In the genomic region with DNA sequence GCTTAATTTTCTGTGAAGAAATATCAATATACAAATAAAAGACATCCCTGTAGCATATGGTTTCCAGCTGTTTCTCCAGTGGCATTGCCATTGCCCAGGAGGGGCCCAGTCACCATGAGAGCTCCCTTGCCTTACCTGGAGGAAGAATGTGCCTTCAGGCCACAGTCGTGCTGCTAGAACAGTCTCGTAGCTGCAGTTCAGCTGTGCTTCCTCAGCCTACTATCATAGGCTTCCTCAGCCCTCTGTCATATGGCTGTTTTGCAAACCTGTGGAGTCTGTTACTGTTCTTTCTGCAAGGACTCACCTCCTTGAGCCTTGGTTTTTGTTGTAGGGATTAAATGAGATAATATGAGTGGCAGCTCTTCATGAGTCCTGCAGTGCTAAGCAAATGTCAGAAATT, we compare ENCODE assay signal across 25 cellular contexts.
"Had no signal": no experiment of that assay in that cellular context is flagged by ENCODE, and none has a peak within 500 bp of the region (broad histone marks: within the 10 kb centered on the region; RNA-seq: fewer than 3 reads in every experiment).

No MANE protein-coding gene starts in this region.

- H3K9me3 ChIP-seq: ascending aorta, gastroesophageal sphincter had no signal

- DNase-seq: activated CD4-positive, alpha-beta memory T cell treated with anti-CD3 and anti-CD28 coated beads for 36 hours; activated CD4-positive, alpha-beta T cell treated with anti-CD3 and anti-CD28 coated beads for 36 hours; activated CD4-positive, alpha-beta T cell treated with anti-CD3 and anti-CD28 coated beads, Interleukin-2, amount 10 ng/mL, durations not matched to agents 24 days and 14 days; activated CD4-positive, CD25-positive, alpha-beta regulatory T cell; activated CD4-positive, CD25-positive, alpha-beta regulatory T cell treated with anti-CD3 and anti-CD28 coated beads, Interleukin-2, amount 50 U/mL, for 72 hours; activated CD8-positive, alpha-beta memory T cell treated with anti-CD3 and anti-CD28 coated beads, Interleukin-2, amount 10 ng/mL, durations not matched to agents 7 days and 5 days; activated CD8-positive, alpha-beta memory T cell treated with anti-CD3 and anti-CD28 coated beads, Interleukin-2, amount 50 U/mL, for 48 hours; activated CD8-positive, alpha-beta T cell treated with anti-CD3 and anti-CD28 coated beads, Interleukin-2, amount 10 ng/mL, durations not matched to agents 7 days and 5 days; activated gamma-delta T cell; activated naive CD4-positive, alpha-beta T cell; activated naive CD4-positive, alpha-beta T cell treated with anti-CD3 and anti-CD28 coated beads, Interleukin-2, amount 10 ng/mL, durations not matched to agents 7 days and 5 days; activated naive CD8-positive, alpha-beta T cell treated with anti-CD3 and anti-CD28 coated beads, Interleukin-2, amount 10 ng/mL, durations not matched to agents 7 days and 5 days; activated T-cell treated with anti-CD3 and anti-CD28 coated beads for 4 hours; activated T-cell treated with anti-CD3 and anti-CD28 coated beads, Interleukin-2, amount 50 U/mL, for 24 hours; activated T-cell treated with anti-CD3 and anti-CD28 coated beads, Interleukin-2, amount 50 U/mL, for 72 hours; dorsolateral prefrontal cortex; effector memory CD4-positive, alpha-beta T cell; endodermal cell; foreskin melanocyte; T-helper 2 cell had no signal

- H3K4me3 ChIP-seq: ascending aorta, coronary artery, dorsolateral prefrontal cortex, esophagus muscularis mucosa, gastroesophageal sphincter had no signal

- H3K27ac ChIP-seq: dorsolateral prefrontal cortex, esophagus muscularis mucosa, gastroesophageal sphincter had no signal

- ATAC-seq: activated CD4-positive, alpha-beta T cell treated with anti-CD3 and anti-CD28 coated beads for 36 hours; activated CD8-positive, alpha-beta memory T cell treated with anti-CD3 and anti-CD28 coated beads, Interleukin-2, amount 10 ng/mL, durations not matched to agents 7 days and 5 days; activated CD8-positive, alpha-beta T cell treated with anti-CD3 and anti-CD28 coated beads, Interleukin-2, amount 10 ng/mL, durations not matched to agents 7 days and 5 days; activated naive CD4-positive, alpha-beta T cell treated with anti-CD3 and anti-CD28 coated beads, Interleukin-2, amount 50 U/mL, for 72 hours; activated T-cell treated with anti-CD3 and anti-CD28 coated beads, Interleukin-2, amount 50 U/mL, for 72 hours; gastroesophageal sphincter had no signal

- H3K27me3 ChIP-seq: ascending aorta, dorsolateral prefrontal cortex, esophagus muscularis mucosa, gastroesophageal sphincter had no signal
